Comparison of ENCODE assay signal across 17 cellular contexts in genomic region chr1:184465489-184466146, GRCh38.
DNase-seq lines count a peak whose midpoint lies in the region; ATAC-seq, FAIRE-seq and TF ChIP-seq lines count a peak whose summit lies in the region.
"Had no signal": no experiment of that assay in that cellular context is flagged by ENCODE, and none has a peak within 500 bp of the region (broad histone marks: within the 10 kb centered on the region; RNA-seq: fewer than 3 reads in every experiment).

No MANE protein-coding gene starts in this region.

- ATAC-seq in GM23338 (peak; percentile 83), K562 (peak; percentile 87), GM21447 (IDR thresholded peaks at IDR 0.05; ENCODE audit: unreplicated experiment) (no peak)
- ATAC-seq: lower lobe of right lung; stimulated activated effector memory CD8-positive, alpha-beta T cell treated with anti-CD3 and anti-CD28 coated beads, Interleukin-12 subunit alpha, Interleukin-12 subunit beta, amount 100 ng/mL, for 72 hours had no signal

- H3K27ac ChIP-seq in GM23338 (ENCODE audit: low read depth) (no peak overlapping the region), K562 (ENCODE audit: extremely low read depth, low read depth, low read length) (no peak overlapping the region), right atrium auricular region (peak overlapping the region; percentile 1 to 77), trophoblast cell (ENCODE audit: low read depth, low read length) (no peak overlapping the region), WERI-Rb-1 (no peak overlapping the region)
- H3K27ac ChIP-seq: lower lobe of right lung had no signal

- 3% methylated on average over 7 of the region's 7 CpGs for WGBS in K562 (ENCODE audit: insufficient coverage, low coverage, missing lambda C conversion rate)
- WGBS in trophoblast cell (ENCODE audit: extremely low coverage, insufficient coverage, insufficient read length), result no CpG with 5 or more reads among the region's 7 CpGs

- no peak overlapping the region for H4K8ac ChIP-seq in trophoblast cell (ENCODE audit: low read depth, low read length)

- H3K4me1 ChIP-seq in GM23338 (ENCODE audit: insufficient read depth) (peaks cover 17% of the 10 kb centered on the region), K562 (replicated peaks in 1 of 2; ENCODE audit: control insufficient read depth in 2 of 2, insufficient read depth in 2 of 2, low read length in 2 of 2) (no peaks in the 10 kb centered on the region), right atrium auricular region (peaks cover 0 to 21% of the 10 kb centered on the region in 2 donors), trophoblast cell (ENCODE audit: control insufficient read depth in 1 of 2, insufficient read depth in 2 of 2, low read length in 2 of 2) (peaks cover 6 to 9% of the 10 kb centered on the region in 2 experiments)

- H2BK5ac ChIP-seq in trophoblast cell (ENCODE audit: low read depth, low read length, poor library complexity), result no peak overlapping the region

- no peak overlapping the region for H3K4me3 Mint-ChIP-seq in GM23338
- H3K4me3 Mint-ChIP-seq: B cell; stimulated activated effector memory CD8-positive, alpha-beta T cell treated with anti-CD3 and anti-CD28 coated beads, Interleukin-12 subunit alpha, Interleukin-12 subunit beta, amount 100 ng/mL, for 72 hours; type B pancreatic cell had no signal

- H3K4me2 ChIP-seq in GM23338, result no peak overlapping the region
- no peak overlapping the region for H3K4me2 ChIP-seq in K562 (ENCODE audit: insufficient read depth, low read length)
- H3K4me2 ChIP-seq in trophoblast cell (ENCODE audit: low read length), result no peak overlapping the region

- CTCF ChIA-PET in K562 (lab: Yijun Ruan, JAX; ENCODE audit: low intra/inter-chr PET ratio), result interaction anchor here (0.6 kb wide), 1 partner anchor 51 kb away, joined by 3 read pairs; no protein-coding TSS in a partner anchor

- H4K12ac ChIP-seq in trophoblast cell (ENCODE audit: low read depth, low read length), result no peak overlapping the region

- DNase-seq in GM23338 (ENCODE audit: low spot score) (peak; percentile 41), K562 (ENCODE audit: extremely low read depth in 1 of 4, low spot score in 3 of 4) (peak in 3 of 4 experiments; percentile 12 to 34 (median 15)), right atrium auricular region (ENCODE audit: low spot score) (no peak), trophoblast cell (peak; percentile 55 to 60), NCI-H69 (lab: John Stamatoyannopoulos, UW) (no peak), DMS79 (lab: John Stamatoyannopoulos, UW) (no peak), WERI-Rb-1 (no peak)
- DNase-seq: HCEC 1CT; KBM-7; lower lobe of right lung; NCI-H1417; NCI-H510A; stimulated activated CD4-positive, alpha-beta T cell treated with anti-CD3 and anti-CD28 coated beads, Interleukin-4, amount 100 ng/mL, for 4 hours had no signal

- H3K27me3 Mint-ChIP-seq in GM23338 (ENCODE audit: insufficient read depth, low read depth, poor library complexity), result no peaks in the 10 kb centered on the region
- H3K27me3 Mint-ChIP-seq: type B pancreatic cell had no signal

- H2BK120ac ChIP-seq in trophoblast cell (ENCODE audit: insufficient read depth, low read length, poor library complexity), result no peak overlapping the region

- intact Hi-C loops in K562 (cut with micrococcal nuclease), result loop anchor here (1.0 kb wide), 1 partner anchor 390 kb away; no protein-coding TSS in a partner anchor

- peaks cover 65% of the 10 kb centered on the region for H3K79me2 ChIP-seq in GM23338 (replicated peaks; ENCODE audit: insufficient read depth)
- no peaks in the 10 kb centered on the region for H3K79me2 ChIP-seq in K562 (ENCODE audit: control insufficient read depth, insufficient read depth, low read length)
- no peaks in the 10 kb centered on the region for H3K79me2 ChIP-seq in trophoblast cell (ENCODE audit: control insufficient read depth, insufficient read depth, low read length, poor library complexity)

- H2AK5ac ChIP-seq in trophoblast cell (ENCODE audit: low read length), result no peak overlapping the region

- no peak overlapping the region for H3K14ac ChIP-seq in trophoblast cell (ENCODE audit: low read length)

- FAIRE-seq in K562 (lab: Jason Lieb, UNC), result no peak

- no peaks in the 10 kb centered on the region for H3K36me3 Mint-ChIP-seq in GM23338 (ENCODE audit: low read depth)
- H3K36me3 Mint-ChIP-seq: stimulated activated effector memory CD8-positive, alpha-beta T cell treated with anti-CD3 and anti-CD28 coated beads, Interleukin-12 subunit alpha, Interleukin-12 subunit beta, amount 100 ng/mL, for 72 hours had no signal

- TF ChIP-seq POLR2A in K562 (conservative IDR thresholded peaks at IDR 0.05), result no peak

- H3K9me2 ChIP-seq in GM23338 (ENCODE audit: insufficient read depth), result no peaks in the 10 kb centered on the region

- H3F3A ChIP-seq in GM23338 (replicated peaks; ENCODE audit: low read depth), result no peaks in the 10 kb centered on the region

- H2BK12ac ChIP-seq in trophoblast cell (ENCODE audit: low read length), result no peak overlapping the region

- H3K4me1 Mint-ChIP-seq in GM23338, result peaks cover 16% of the 10 kb centered on the region
- H3K4me1 Mint-ChIP-seq: B cell; stimulated activated effector memory CD8-positive, alpha-beta T cell treated with anti-CD3 and anti-CD28 coated beads, Interleukin-12 subunit alpha, Interleukin-12 subunit beta, amount 100 ng/mL, for 72 hours had no signal

- TF ChIP-seq RAD21 in K562 (CRISPR knock-in tag; conservative IDR thresholded peaks at IDR 0.05 in 1 of 2, IDR thresholded peaks at IDR 0.05 in 1 of 2), result peak; percentile 63 to 73

- POLR2A ChIA-PET in K562 (lab: Yijun Ruan, JAX), result no interaction called here

- H3K9ac ChIP-seq in K562 (ENCODE audit: insufficient read depth in 1 of 2, low read depth in 2 of 2, low read length in 2 of 2) (no peak overlapping the region), trophoblast cell (ENCODE audit: low read length) (no peak overlapping the region)

- H3K9me3 ChIP-seq in K562 (replicated peaks; ENCODE audit: control insufficient read depth, insufficient read depth, low read depth, low read length), result no peaks in the 10 kb centered on the region
- H3K9me3 ChIP-seq in right atrium auricular region, result no peaks in the 10 kb centered on the region
- H3K9me3 ChIP-seq in trophoblast cell (ENCODE audit: insufficient read depth, low read depth, low read length), result no peaks in the 10 kb centered on the region
- no peaks in the 10 kb centered on the region for H3K9me3 ChIP-seq in WERI-Rb-1 (ENCODE audit: severe bottlenecking)
- H3K9me3 ChIP-seq: lower lobe of right lung had no signal

- H3K4me3 ChIP-seq in GM23338 (no peak overlapping the region), K562 (no peak overlapping the region), right atrium auricular region (no peak overlapping the region), trophoblast cell (ENCODE audit: low read depth, low read length) (no peak overlapping the region), WERI-Rb-1 (ENCODE audit: low read depth, low read length) (no peak overlapping the region)
- H3K4me3 ChIP-seq: lower lobe of right lung had no signal

- H3K23ac ChIP-seq in trophoblast cell (ENCODE audit: low read length), result no peak overlapping the region

- in situ Hi-C loops in K562 (cut with MboI), result no loop called here

- no peaks in the 10 kb centered on the region for H3K9me3 Mint-ChIP-seq in GM23338
- H3K9me3 Mint-ChIP-seq: stimulated activated effector memory CD8-positive, alpha-beta T cell treated with anti-CD3 and anti-CD28 coated beads, Interleukin-12 subunit alpha, Interleukin-12 subunit beta, amount 100 ng/mL, for 72 hours had no signal

- no peak overlapping the region for H2AFZ ChIP-seq in GM23338
- no peak overlapping the region for H2AFZ ChIP-seq in K562 (ENCODE audit: low read depth, low read length)
- H2AFZ ChIP-seq in trophoblast cell (ENCODE audit: insufficient read depth, low read length, poor library complexity), result no peak overlapping the region

- H3K27me3 ChIP-seq in GM23338 (ENCODE audit: insufficient read depth), result no peaks in the 10 kb centered on the region
- H3K27me3 ChIP-seq in K562 (ENCODE audit: control insufficient read depth in 2 of 2, insufficient read depth in 2 of 2, low read length in 2 of 2), result peaks cover 0 to 5% of the 10 kb centered on the region in 2 experiments; a peak in 1 of 5 replicates
- H3K27me3 ChIP-seq in right atrium auricular region, result no peaks in the 10 kb centered on the region
- no peaks in the 10 kb centered on the region for H3K27me3 ChIP-seq in trophoblast cell (ENCODE audit: insufficient read depth, low read length)
- H3K27me3 ChIP-seq in WERI-Rb-1 (ENCODE audit: insufficient read depth, low read depth, severe bottlenecking), result no peaks in the 10 kb centered on the region

- H3K9me1 ChIP-seq in K562 (ENCODE audit: control insufficient read depth, insufficient read depth, low read length), result no peaks in the 10 kb centered on the region

- H3K4ac ChIP-seq in trophoblast cell (ENCODE audit: low read depth, low read length), result no peak overlapping the region

- BruUV-seq in K562 (replicated peaks; lab: Mats Ljungman, UMichigan), result no TSS peak

- no peaks in the 10 kb centered on the region for H3K36me3 ChIP-seq in GM23338 (ENCODE audit: insufficient read depth)
- H3K36me3 ChIP-seq in K562 (ENCODE audit: control insufficient read depth, insufficient read depth, low read length), result no peaks in the 10 kb centered on the region
- H3K36me3 ChIP-seq in right atrium auricular region, result no peaks in the 10 kb centered on the region
- H3K36me3 ChIP-seq in trophoblast cell (ENCODE audit: control insufficient read depth in 1 of 2, insufficient read depth in 2 of 2, low read length in 2 of 2), result no peaks in the 10 kb centered on the region
- no peaks in the 10 kb centered on the region for H3K36me3 ChIP-seq in WERI-Rb-1
- H3K36me3 ChIP-seq: lower lobe of right lung had no signal

- no peak overlapping the region for H4K91ac ChIP-seq in trophoblast cell (ENCODE audit: low read depth, low read length)

- H3K79me1 ChIP-seq in trophoblast cell (ENCODE audit: low read length), result peaks cover 9% of the 10 kb centered on the region

- no peak overlapping the region for H3K27ac Mint-ChIP-seq in GM23338
- H3K27ac Mint-ChIP-seq: B cell; stimulated activated effector memory CD8-positive, alpha-beta T cell treated with anti-CD3 and anti-CD28 coated beads, Interleukin-12 subunit alpha, Interleukin-12 subunit beta, amount 100 ng/mL, for 72 hours; type B pancreatic cell had no signal

- H4K20me1 ChIP-seq in GM23338 (replicated peaks; ENCODE audit: insufficient read depth) (no peaks in the 10 kb centered on the region), K562 (replicated peaks; ENCODE audit: control insufficient read depth, insufficient read depth, low read length) (no peaks in the 10 kb centered on the region)

- peak; percentile 49 to 67 for TF ChIP-seq CTCF in GM23338 (conservative IDR thresholded peaks at IDR 0.05; ENCODE audit: low read depth in 2 of 2)
- TF ChIP-seq CTCF in K562 (IDR thresholded peaks at IDR 0.05 in 2 of 3, conservative IDR thresholded peaks at IDR 0.05 in 1 of 3; ENCODE audit: insufficient read depth in 2 of 3, low read depth in 1 of 3, low read length in 3 of 3), result peak; percentile 54 to 62 (median 54)
- peak; percentile 15 to 60 for TF ChIP-seq CTCF in right atrium auricular region (IDR thresholded peaks at IDR 0.05)
- no peak for TF ChIP-seq CTCF in WERI-Rb-1 (IDR thresholded peaks at IDR 0.05; ENCODE audit: low read depth, low read length)

- TF ChIP-seq EP300 in K562 (IDR thresholded peaks at IDR 0.05; ENCODE audit: low read length), result no peak

- no peak overlapping the region for H3K18ac ChIP-seq in trophoblast cell (ENCODE audit: low read length)

TF ChIP-seq in K562, 482 proteins besides CTCF, POLR2A, EP300 and RAD21 (continues in another document):
- TF ChIP-seq BDP1 (IDR thresholded peaks at IDR 0.05; ENCODE audit: insufficient read depth, insufficient read length), result no peak

Comparison
In these comparisons a context has a peak if more than half of its experiments do, and no peak if none do; other contexts are left out.
1. DNase-seq: peak in GM23338 (single experiment), K562 (3 of 4) and trophoblast cell (2 of 2); none in right atrium auricular region (single experiment), NCI-H69 (single experiment), DMS79 (single experiment) and WERI-Rb-1 (single experiment).
2. H3K27ac ChIP-seq: peak in right atrium auricular region (2 of 2); none in GM23338 (single experiment), K562 (single experiment), trophoblast cell (single experiment) and WERI-Rb-1 (single experiment).